In the genomic region with DNA sequence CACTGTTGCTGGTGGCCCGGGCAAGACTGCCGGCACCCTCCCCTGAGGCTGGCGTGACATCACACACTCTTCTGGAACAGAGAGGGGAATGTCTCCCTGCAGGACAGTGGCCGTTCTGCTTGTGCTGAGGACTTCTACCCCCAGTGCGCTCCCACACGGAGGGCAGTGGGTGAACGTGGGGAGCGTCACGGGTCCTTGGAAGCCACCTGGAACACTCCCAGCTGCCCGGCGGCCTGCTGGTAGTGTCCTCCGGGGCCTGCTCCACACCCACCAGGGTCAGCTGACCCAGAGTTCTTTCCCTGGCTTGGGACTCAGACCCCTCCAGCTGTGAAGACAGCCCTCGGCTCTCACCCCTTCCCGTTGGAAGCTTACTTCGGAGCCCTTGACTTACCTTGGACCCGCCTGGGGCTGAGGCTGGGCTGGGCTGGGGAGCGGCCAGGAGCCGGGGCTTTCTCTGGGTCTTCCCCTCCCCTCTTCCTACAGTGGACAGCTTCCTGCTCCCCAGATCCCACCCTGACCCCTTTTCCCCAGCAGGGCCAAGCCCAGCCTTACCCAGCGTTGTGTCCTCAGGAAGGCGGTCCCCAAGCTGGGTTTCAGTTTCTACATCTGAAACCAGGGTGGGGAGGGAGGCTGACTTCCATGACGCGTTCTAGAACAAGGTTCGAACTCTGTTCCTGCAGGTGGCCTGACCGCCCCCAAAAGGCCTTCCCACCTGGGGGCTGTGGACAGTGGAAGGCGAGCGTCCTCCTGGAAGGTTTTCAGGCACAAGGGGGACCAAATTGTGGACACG, we compare ENCODE assay signal across 24 cellular contexts. TPM values are rescaled to one million over a fixed set of nuclear protein-coding genes. Genes with fewer than 3 reads are reported as not detected.
"Had no signal": no experiment of that assay in that cellular context is flagged by ENCODE, and none has a peak within 500 bp of the region (broad histone marks: within the 10 kb centered on the region; RNA-seq: fewer than 3 reads in every experiment).

No MANE protein-coding gene starts in this region.

- H3K36me3 Mint-ChIP-seq: activated CD8-positive, alpha-beta memory T cell treated with anti-CD3 and anti-CD28 coated beads, Interleukin-2, amount 10 ng/mL, durations not matched to agents 7 days and 5 days; activated naive CD4-positive, alpha-beta T cell treated with anti-CD3 and anti-CD28 coated beads, Interleukin-2, amount 50 U/mL, for 72 hours; naive B cell; stimulated activated effector memory CD8-positive, alpha-beta T cell treated with anti-CD3 and anti-CD28 coated beads, Interleukin-12 subunit alpha, Interleukin-12 subunit beta, amount 100 ng/mL, for 72 hours had no signal

- H3K4me3 ChIP-seq: esophagus muscularis mucosa, heart right ventricle, left lung, pancreas, psoas muscle, suprapubic skin, tibial artery had no signal

- H3K4me1 ChIP-seq: esophagus muscularis mucosa, foreskin keratinocyte, left lung, pancreas, psoas muscle, suprapubic skin, tibial artery had no signal

- H3K36me3 ChIP-seq: esophagus muscularis mucosa, heart right ventricle, left lung, pancreas, suprapubic skin, tibial artery had no signal

- H3K27me3 ChIP-seq: pancreas had no signal

- H3K9me3 Mint-ChIP-seq: activated B cell treated with CpG ODN at 0.5 μM for 24 hours; activated naive CD4-positive, alpha-beta T cell treated with anti-CD3 and anti-CD28 coated beads, Interleukin-2, amount 50 U/mL, for 72 hours; activated T-helper 2 cell treated with anti-CD3 and anti-CD28 coated beads, Interferon-gamma antibody, Interleukin-2, Interleukin-4, amounts not matched to agents 10 μg/mL and 5 μg/mL and 100 μg/mL, durations not matched to agents 14 hours and 24 hours and 36 hours; central memory CD8-positive, alpha-beta T cell; nephron progenitor cell; stimulated activated effector memory CD8-positive, alpha-beta T cell treated with anti-CD3 and anti-CD28 coated beads, Interleukin-12 subunit alpha, Interleukin-12 subunit beta, amount 100 ng/mL, for 72 hours had no signal

- ATAC-seq: activated CD8-positive, alpha-beta memory T cell treated with anti-CD3 and anti-CD28 coated beads, Interleukin-2, amount 10 ng/mL, durations not matched to agents 7 days and 5 days; activated CD8-positive, alpha-beta T cell treated with anti-CD3 and anti-CD28 coated beads, Interleukin-2, amount 10 ng/mL, durations not matched to agents 7 days and 5 days; activated naive CD4-positive, alpha-beta T cell treated with anti-CD3 and anti-CD28 coated beads, Interleukin-2, amount 50 U/mL, for 72 hours; foreskin keratinocyte; left lung; pancreas; psoas muscle; stimulated activated effector memory CD8-positive, alpha-beta T cell treated with anti-CD3 and anti-CD28 coated beads, Interleukin-12 subunit alpha, Interleukin-12 subunit beta, amount 100 ng/mL, for 72 hours had no signal

- H3K4me3 Mint-ChIP-seq: activated B cell treated with CpG ODN at 0.5 μM for 24 hours; activated CD8-positive, alpha-beta memory T cell treated with anti-CD3 and anti-CD28 coated beads, Interleukin-2, amount 10 ng/mL, durations not matched to agents 7 days and 5 days; activated CD8-positive, alpha-beta T cell treated with anti-CD3 and anti-CD28 coated beads, Interleukin-2, amount 10 ng/mL, durations not matched to agents 7 days and 5 days; central memory CD8-positive, alpha-beta T cell; naive B cell; nephron progenitor cell; stimulated activated effector memory CD8-positive, alpha-beta T cell treated with anti-CD3 and anti-CD28 coated beads, Interleukin-12 subunit alpha, Interleukin-12 subunit beta, amount 100 ng/mL, for 72 hours had no signal

- DNase-seq: activated B cell treated with CpG ODN at 0.5 μM for 24 hours; activated CD8-positive, alpha-beta memory T cell treated with anti-CD3 and anti-CD28 coated beads, Interleukin-2, amount 10 ng/mL, durations not matched to agents 7 days and 5 days; activated CD8-positive, alpha-beta T cell treated with anti-CD3 and anti-CD28 coated beads, Interleukin-2, amount 10 ng/mL, durations not matched to agents 7 days and 5 days; activated naive CD4-positive, alpha-beta T cell; activated T-cell treated with anti-CD3 and anti-CD28 coated beads, Interleukin-2, amount 50 U/mL, for 48 hours; dermis blood vessel endothelial cell; effector CD4-positive, alpha-beta T cell; foreskin keratinocyte; heart right ventricle; kidney glomerular epithelial cell; naive B cell; nephron progenitor cell; psoas muscle; stimulated activated CD4-positive, alpha-beta T cell treated with anti-CD3 and anti-CD28 coated beads, Interleukin-4, amount 100 ng/mL, for 24 hours had no signal

- H3K27ac ChIP-seq: esophagus muscularis mucosa, foreskin keratinocyte, heart right ventricle, left lung, pancreas, psoas muscle, suprapubic skin, tibial artery had no signal

- H3K9me3 ChIP-seq: pancreas, psoas muscle, suprapubic skin had no signal

- H3K27ac Mint-ChIP-seq: activated B cell treated with CpG ODN at 0.5 μM for 24 hours; activated CD8-positive, alpha-beta memory T cell treated with anti-CD3 and anti-CD28 coated beads, Interleukin-2, amount 10 ng/mL, durations not matched to agents 7 days and 5 days; activated CD8-positive, alpha-beta T cell treated with anti-CD3 and anti-CD28 coated beads, Interleukin-2, amount 10 ng/mL, durations not matched to agents 7 days and 5 days; activated naive CD4-positive, alpha-beta T cell treated with anti-CD3 and anti-CD28 coated beads, Interleukin-2, amount 50 U/mL, for 72 hours; activated T-helper 2 cell treated with anti-CD3 and anti-CD28 coated beads, Interferon-gamma antibody, Interleukin-2, Interleukin-4, amounts not matched to agents 10 μg/mL and 5 μg/mL and 100 μg/mL, durations not matched to agents 14 hours and 24 hours and 36 hours; naive B cell; nephron progenitor cell; stimulated activated effector memory CD8-positive, alpha-beta T cell treated with anti-CD3 and anti-CD28 coated beads, Interleukin-12 subunit alpha, Interleukin-12 subunit beta, amount 100 ng/mL, for 72 hours had no signal

- H3K4me1 Mint-ChIP-seq: activated B cell treated with CpG ODN at 0.5 μM for 24 hours; activated CD8-positive, alpha-beta memory T cell treated with anti-CD3 and anti-CD28 coated beads, Interleukin-2, amount 10 ng/mL, durations not matched to agents 7 days and 5 days; central memory CD8-positive, alpha-beta T cell; naive B cell; stimulated activated effector memory CD8-positive, alpha-beta T cell treated with anti-CD3 and anti-CD28 coated beads, Interleukin-12 subunit alpha, Interleukin-12 subunit beta, amount 100 ng/mL, for 72 hours had no signal

RNA-seq across cellular contexts. Expression of gene GAL, which starts 14.8 kb away (rescaled TPM):
- total RNA-seq: activated B cell treated with CpG ODN at 0.5 μM for 24 hours; activated CD8-positive, alpha-beta memory T cell treated with anti-CD3 and anti-CD28 coated beads, Interleukin-2, amount 10 ng/mL, durations not matched to agents 7 days and 5 days; activated CD8-positive, alpha-beta T cell treated with anti-CD3 and anti-CD28 coated beads, Interleukin-2, amount 10 ng/mL, durations not matched to agents 7 days and 5 days; T-helper 2 cell treated with Interferon-gamma antibody and Interleukin-4, amounts not matched to agents 100 ng/mL and 5 ng/mL, for 36 hours had no signal
